18 cellular contexts compared by ENCODE assay signal in the genomic region with DNA sequence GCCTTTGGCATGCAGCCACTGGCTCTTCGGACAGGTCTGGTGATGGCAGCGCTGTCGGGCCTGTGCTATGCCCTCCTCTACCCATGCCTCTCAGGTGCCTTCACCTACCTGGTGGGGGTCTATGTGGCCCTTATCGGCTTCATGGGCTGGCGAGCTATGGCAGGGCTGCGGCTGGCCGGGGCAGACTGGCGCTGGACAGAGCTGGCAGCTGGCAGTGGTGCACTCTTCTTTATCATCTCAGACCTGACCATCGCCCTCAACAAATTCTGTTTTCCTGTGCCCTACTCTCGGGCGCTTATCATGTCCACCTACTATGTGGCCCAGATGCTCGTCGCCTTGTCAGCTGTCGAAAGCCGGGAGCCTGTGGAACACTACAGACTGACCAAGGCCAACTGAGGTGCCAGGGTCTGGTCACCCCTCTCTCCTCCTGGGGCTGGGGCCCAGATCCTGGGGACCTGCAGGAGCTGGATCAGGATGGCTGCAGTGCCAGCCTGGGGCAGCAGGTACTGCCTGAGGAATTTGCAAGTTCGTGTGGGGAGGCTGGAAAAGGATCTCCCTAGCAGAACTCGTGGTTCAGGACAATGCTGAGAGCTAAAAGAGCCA. TPM values are rescaled to one million over a fixed set of nuclear protein-coding genes. Genes with fewer than 3 reads are reported as not detected.
DNase-seq lines count a peak whose midpoint lies in the region; ATAC-seq, FAIRE-seq and TF ChIP-seq lines count a peak whose summit lies in the region.
"Had no signal": no experiment of that assay in that cellular context is flagged by ENCODE, and none has a peak within 500 bp of the region (broad histone marks: within the 10 kb centered on the region; RNA-seq: fewer than 3 reads in every experiment).

No MANE protein-coding gene starts in this region.

- CTCF ChIA-PET in CD4-positive, alpha-beta T cell (lab: Charles Lee) = interaction anchor here (0.8 kb wide), 1 partner anchor 20 kb away, joined by 3 read pairs; no protein-coding TSS in a partner anchor
- CTCF ChIA-PET in K562 (lab: Yijun Ruan, JAX; ENCODE audit: low intra/inter-chr PET ratio) = no interaction called here

- H2BK15ac ChIP-seq in mesenchymal stem cell (ENCODE audit: low read depth, poor library complexity, severe bottlenecking) = peak overlapping the region; percentile 38

- H3K14ac ChIP-seq in mesenchymal stem cell (ENCODE audit: low read length in 2 of 2) = no peak overlapping the region

- H3K79me1 ChIP-seq in mesenchymal stem cell (replicated peaks; ENCODE audit: low read length, poor library complexity, severe bottlenecking) = no peaks in the 10 kb centered on the region

- no peak overlapping the region for H4K8ac ChIP-seq in mesenchymal stem cell (ENCODE audit: low read length)

- no peak overlapping the region for H3K9ac ChIP-seq in K562 (ENCODE audit: insufficient read depth in 1 of 2, low read depth in 2 of 2, low read length in 2 of 2)
- H3K9ac ChIP-seq in mesenchymal stem cell (ENCODE audit: low read length) = no peak overlapping the region

- H3K18ac ChIP-seq in mesenchymal stem cell (ENCODE audit: low read depth in 1 of 2, low read length in 2 of 2) = no peak overlapping the region

- no peaks in the 10 kb centered on the region for H3K27me3 Mint-ChIP-seq in CD4-positive, alpha-beta T cell
- H3K27me3 Mint-ChIP-seq in progenitor cell of endocrine pancreas = peaks cover 14% of the 10 kb centered on the region

- H3K4ac ChIP-seq in mesenchymal stem cell (ENCODE audit: low read depth in 1 of 2, low read length in 2 of 2) = no peak overlapping the region

- no peaks in the 10 kb centered on the region for H3K79me2 ChIP-seq in K562 (ENCODE audit: control insufficient read depth, insufficient read depth, low read length)

- no peak for ATAC-seq in CD4-positive, alpha-beta T cell (ENCODE audit: poor library complexity)
- no peak for ATAC-seq in K562

- H3K4me3 ChIP-seq in K562 = no peak overlapping the region
- H3K4me3 ChIP-seq in mesenchymal stem cell (ENCODE audit: insufficient read depth in 1 of 2, low read depth in 1 of 2, low read length in 2 of 2) = no peak overlapping the region
- H3K4me3 ChIP-seq: HAP-1 had no signal

- H2BK120ac ChIP-seq in mesenchymal stem cell (ENCODE audit: low read depth, low read length) = no peak overlapping the region

- H3K36me3 Mint-ChIP-seq in CD4-positive, alpha-beta T cell (ENCODE audit: low read depth) = peaks cover 6% of the 10 kb centered on the region
- peaks cover 2% of the 10 kb centered on the region for H3K36me3 Mint-ChIP-seq in progenitor cell of endocrine pancreas (ENCODE audit: insufficient read depth)
- H3K36me3 Mint-ChIP-seq: CD4-positive, CD25-positive, alpha-beta regulatory T cell had no signal

- H3K4me1 ChIP-seq in K562 (replicated peaks in 1 of 2; ENCODE audit: control insufficient read depth in 2 of 2, insufficient read depth in 2 of 2, low read length in 2 of 2) = peaks cover 13 to 21% of the 10 kb centered on the region in 2 experiments
- peaks cover 24% of the 10 kb centered on the region for H3K4me1 ChIP-seq in mesenchymal stem cell (ENCODE audit: control insufficient read depth, insufficient read depth, low read depth, low read length)
- H3K4me1 ChIP-seq: HAP-1 had no signal

- H4K91ac ChIP-seq in mesenchymal stem cell (ENCODE audit: low read length) = peak overlapping the region; percentile 35

- 31% methylated on average over 17 of the region's 17 CpGs for WGBS in K562 (ENCODE audit: insufficient coverage, low coverage, missing lambda C conversion rate)
- WGBS in mesenchymal stem cell = 88% methylated on average over 17 of the region's 17 CpGs

- no peak for TF ChIP-seq CTCF in CD4-positive, alpha-beta T cell (IDR thresholded peaks at IDR 0.05)
- TF ChIP-seq CTCF in K562 (IDR thresholded peaks at IDR 0.05 in 2 of 3, conservative IDR thresholded peaks at IDR 0.05 in 1 of 3; ENCODE audit: insufficient read depth in 2 of 3, low read depth in 1 of 3, low read length in 3 of 3) (no peak), progenitor cell of endocrine pancreas (IDR thresholded peaks at IDR 0.05; ENCODE audit: unreplicated experiment) (no peak), GM13976 (IDR thresholded peaks at IDR 0.05; ENCODE audit: borderline replicate concordance, control extremely low read depth, extremely low read depth, insufficient read depth, missing control alignments) (no peak)

- no peaks in the 10 kb centered on the region; the same call in 1 of the 2 replicates for H4K20me1 ChIP-seq in K562 (replicated peaks; ENCODE audit: control insufficient read depth, insufficient read depth, low read length)

- no peaks in the 10 kb centered on the region for H3K9me3 Mint-ChIP-seq in CD4-positive, alpha-beta T cell
- no peaks in the 10 kb centered on the region for H3K9me3 Mint-ChIP-seq in progenitor cell of endocrine pancreas (ENCODE audit: low read depth)

- POLR2A ChIA-PET in CD4-positive, alpha-beta T cell (lab: Charles Lee) = interaction anchor here (1.2 kb wide), 1 partner anchor 21 kb away, joined by 3 read pairs; no protein-coding TSS in a partner anchor
- POLR2A ChIA-PET in K562 (lab: Yijun Ruan, JAX) = interaction anchor here (0.8 kb wide), 1 partner anchor 9 kb away, joined by 3 read pairs; no protein-coding TSS in a partner anchor

- TF ChIP-seq RAD21 in K562 (CRISPR knock-in tag; conservative IDR thresholded peaks at IDR 0.05 in 1 of 2, IDR thresholded peaks at IDR 0.05 in 1 of 2) = no peak

- H3K27ac ChIP-seq in CD4-positive, alpha-beta T cell (ENCODE audit: low read depth, low read length) = no peak overlapping the region
- H3K27ac ChIP-seq in K562 (ENCODE audit: extremely low read depth, low read depth, low read length) (no peak overlapping the region), mesenchymal stem cell (ENCODE audit: low read length, poor library complexity, severe bottlenecking) (no peak overlapping the region)
- H3K27ac ChIP-seq: BLaER1 treated with 17β-estradiol and CSF1 and Interleukin-3, amounts not matched to agents 10 nM and 100 nM had no signal

- no TSS peak for BruUV-seq in K562 (replicated peaks; lab: Mats Ljungman, UMichigan)

- no peaks in the 10 kb centered on the region for H3K27me3 ChIP-seq in CD4-positive, alpha-beta T cell (ENCODE audit: control insufficient read depth, insufficient read depth, low read length)
- H3K27me3 ChIP-seq in K562 (ENCODE audit: control insufficient read depth in 2 of 2, insufficient read depth in 2 of 2, low read length in 2 of 2) (peaks cover 2 to 32% of the 10 kb centered on the region in 2 experiments; a peak in 4 of 5 replicates), mesenchymal stem cell (ENCODE audit: control insufficient read depth in 1 of 2, insufficient read depth in 1 of 2, low read length in 2 of 2) (peaks cover 25 to 27% of the 10 kb centered on the region in 2 experiments)

- no peak overlapping the region for H2BK12ac ChIP-seq in mesenchymal stem cell (ENCODE audit: low read length in 2 of 2)

- H2AK5ac ChIP-seq in mesenchymal stem cell (ENCODE audit: low read length, severe bottlenecking) = no peak overlapping the region

- no peak overlapping the region for H2BK5ac ChIP-seq in mesenchymal stem cell (ENCODE audit: low read depth, low read length, poor library complexity, severe bottlenecking)

- TF ChIP-seq POLR2A in K562 (conservative IDR thresholded peaks at IDR 0.05) = no peak

- DNase-seq in CD4-positive, alpha-beta T cell = no peak
- DNase-seq in K562 (ENCODE audit: extremely low read depth in 1 of 4, low spot score in 3 of 4) (no peak), mesenchymal stem cell (no peak), progenitor cell of endocrine pancreas (ENCODE audit: low spot score, unreplicated experiment) (no peak), GM13976 (ENCODE audit: low spot score) (no peak), DMS 273 treated with DMSO at 0.1 percent for 48 hours (lab: John Stamatoyannopoulos, UW) (no peak), activated gamma-delta T cell treated with Interleukin-2 at 50 U/mL for 16 hours (no peak)
- DNase-seq: ACHN; Calu3; CD4-positive, CD25-positive, alpha-beta regulatory T cell; DMS79 had no signal

- intact Hi-C loops in CD4-positive, alpha-beta T cell (cut with DNase I, micrococcal nuclease) = loop anchor here in 1 of 2 experiments (2.0 to 10.0 kb wide), 3 partner anchors 65 to 687 kb away; a partner anchor contains a TSS
- intact Hi-C loops in K562 (cut with micrococcal nuclease) = no loop called here

- no peak for FAIRE-seq in K562 (lab: Jason Lieb, UNC)
- FAIRE-seq: G401.6, GM12891, H1 had no signal

- no peak overlapping the region for H3K23ac ChIP-seq in mesenchymal stem cell (ENCODE audit: low read length in 2 of 2)

- H3K36me3 ChIP-seq in K562 (ENCODE audit: control insufficient read depth, insufficient read depth, low read length) (no peaks in the 10 kb centered on the region), mesenchymal stem cell (ENCODE audit: control insufficient read depth in 1 of 2, insufficient read depth in 2 of 2, low read depth in 1 of 2, low read length in 2 of 2) (peaks cover 0 to 14% of the 10 kb centered on the region in 2 experiments)
- H3K36me3 ChIP-seq: HAP-1 had no signal

- peaks cover 29% of the 10 kb centered on the region for H3K4me1 Mint-ChIP-seq in CD4-positive, alpha-beta T cell (ENCODE audit: low read depth)
- peaks cover 15% of the 10 kb centered on the region for H3K4me1 Mint-ChIP-seq in progenitor cell of endocrine pancreas (ENCODE audit: low read depth)

- H3K9me1 ChIP-seq in K562 (ENCODE audit: control insufficient read depth, insufficient read depth, low read length) = no peaks in the 10 kb centered on the region

- no peak overlapping the region for H3K4me2 ChIP-seq in K562 (ENCODE audit: insufficient read depth, low read length)
- H3K4me2 ChIP-seq in mesenchymal stem cell (ENCODE audit: low read length, poor library complexity, severe bottlenecking) = no peak overlapping the region

- in situ Hi-C loops in K562 (cut with MboI) (no loop called here), GM13976 (cut with MboI; ENCODE audit: low sequenced_read_pairs, unreplicated experiment) (no loop called here)

- H3K27ac Mint-ChIP-seq in CD4-positive, alpha-beta T cell = no peak overlapping the region
- H3K27ac Mint-ChIP-seq in progenitor cell of endocrine pancreas = peak overlapping the region; percentile 79

- no peak overlapping the region for H2AFZ ChIP-seq in K562 (ENCODE audit: low read depth, low read length)
- no peak overlapping the region for H2AFZ ChIP-seq in mesenchymal stem cell (ENCODE audit: low read depth, low read length)

- H3K4me3 Mint-ChIP-seq in CD4-positive, alpha-beta T cell = peak overlapping the region; percentile 27
- no peak overlapping the region for H3K4me3 Mint-ChIP-seq in progenitor cell of endocrine pancreas (ENCODE audit: low read depth)

- H3K9me3 ChIP-seq in CD4-positive, alpha-beta T cell (ENCODE audit: control insufficient read depth, low read length) = no peaks in the 10 kb centered on the region
- H3K9me3 ChIP-seq in K562 (replicated peaks; ENCODE audit: control insufficient read depth, insufficient read depth, low read depth, low read length) = no peaks in the 10 kb centered on the region
- no peaks in the 10 kb centered on the region for H3K9me3 ChIP-seq in mesenchymal stem cell (ENCODE audit: control insufficient read depth, low read length)
- H3K9me3 ChIP-seq: BLaER1 treated with 17β-estradiol and CSF1 and Interleukin-3, amounts not matched to agents 10 nM and 100 nM; HAP-1 had no signal

- TF ChIP-seq EP300 in K562 (IDR thresholded peaks at IDR 0.05; ENCODE audit: low read length) = no peak

RNA-seq across cellular contexts. Expression of a gene that starts 3.1 kb away (rescaled TPM):
- total RNA-seq in CD4-positive, alpha-beta T cell = 1 to 10 TPM; 8.0 to 8.5 TPM
- total RNA-seq in K562 (2011; cell fraction: chromatin; rRNA removed; ENCODE audit: low replicate concordance) = 1.1 and 2.2 TPM in 2 replicates
- total RNA-seq in K562 (2011; cell fraction: nucleolus; rRNA removed) = 2.1 and 3.0 TPM in 2 replicates
- total RNA-seq in K562 (2011; cell fraction: nucleoplasm; rRNA removed) = 2.1 and 2.3 TPM in 2 replicates
- 0.45 and 1.0 TPM in 2 replicates for total RNA-seq in K562 (2014; rRNA removed)
- 0.22 and 0.25 TPM in 2 replicates for total RNA-seq in K562 (2014; rRNA removed; fragmentation: Illumina TruSeq; extraction: Trizol)
- total RNA-seq in K562 (2015; rRNA removed; fragmentation: Illumina TruSeq; extraction: Trizol) = 0.11 and 0.22 TPM in 2 replicates
- total RNA-seq in K562 (2021) = 0.74 and 1.3 TPM in 2 replicates
- polyA plus RNA-seq in K562 (2011; rRNA removed) = 0.27 and 0.52 TPM in 2 replicates
- 0.16 and 1.2 TPM in 2 replicates for polyA plus RNA-seq in K562 (2011; cell fraction: cytosol; rRNA removed)
- polyA plus RNA-seq in K562 (2011; cell fraction: nucleus; rRNA removed) = 0.51 and 1.3 TPM in 2 replicates
- 0.57 and 1.2 TPM in 2 replicates for polyA plus RNA-seq in K562 (2012)
- 0.39 and 0.78 TPM in 2 replicates for polyA plus RNA-seq in K562 (2014; fragmentation: Illumina TruSeq; extraction: Trizol)
- polyA plus RNA-seq in K562 (2014; fragmentation: Nextera tagmentation; extraction: Ambion mirVana) = not detected
- polyA plus RNA-seq in K562 (2014; rRNA removed) = 0.27 and 0.40 TPM in 2 replicates
- polyA minus RNA-seq in K562 (2011; rRNA and poly(A)+ RNA removed) = 0.60 and 0.88 TPM in 2 replicates
- not detected in 2 replicates for polyA minus RNA-seq in K562 (2011; cell fraction: cytosol; rRNA and poly(A)+ RNA removed)
- 1.6 and 3.4 TPM in 2 replicates for polyA minus RNA-seq in K562 (2011; cell fraction: nucleus; rRNA and poly(A)+ RNA removed)
- polyA plus RNA-seq in mesenchymal stem cell (2013, experiment 1 of 2) = 0.86 TPM
- polyA plus RNA-seq in mesenchymal stem cell (2013, experiment 2 of 2) = 1.2 TPM
- total RNA-seq in progenitor cell of endocrine pancreas = 6.1 and 7.9 TPM in 2 replicates

RNA-seq across cellular contexts. Expression of a gene that starts 24.3 kb away (rescaled TPM):
- 1 to 10 TPM; 4.0 to 5.0 TPM for total RNA-seq in CD4-positive, alpha-beta T cell
- total RNA-seq in K562 (2011; cell fraction: chromatin; rRNA removed; ENCODE audit: low replicate concordance) = not detected in 2 replicates
- not detected in 2 replicates for total RNA-seq in K562 (2011; cell fraction: nucleolus; rRNA removed)
- total RNA-seq in K562 (2011; cell fraction: nucleoplasm; rRNA removed) = not detected in 2 replicates
- total RNA-seq in K562 (2014; rRNA removed) (not detected in 2 replicates), K562 (2014; rRNA removed; fragmentation: Illumina TruSeq; extraction: Trizol) (not detected in 2 replicates), K562 (2015; rRNA removed; fragmentation: Illumina TruSeq; extraction: Trizol) (not detected in 2 replicates), K562 (2021) (not detected in 2 replicates), progenitor cell of endocrine pancreas (0.44 and 1.3 TPM in 2 replicates)
- polyA plus RNA-seq in K562 (2011; rRNA removed) (not detected in 2 replicates), K562 (2014; fragmentation: Illumina TruSeq; extraction: Trizol) (not detected in 2 replicates), K562 (2014; fragmentation: Nextera tagmentation; extraction: Ambion mirVana) (not detected), K562 (2014; rRNA removed) (not detected in 2 replicates)
- not detected in 2 replicates for polyA plus RNA-seq in K562 (2011; cell fraction: cytosol; rRNA removed)
- polyA plus RNA-seq in K562 (2011; cell fraction: nucleus; rRNA removed) = not detected in 2 replicates
- 0.33 TPM in 1 of 2 replicates, not detected in the other for polyA plus RNA-seq in K562 (2012)
- not detected in 2 replicates for polyA minus RNA-seq in K562 (2011; rRNA and poly(A)+ RNA removed)
- polyA minus RNA-seq in K562 (2011; cell fraction: cytosol; rRNA and poly(A)+ RNA removed) = not detected in 2 replicates
- polyA minus RNA-seq in K562 (2011; cell fraction: nucleus; rRNA and poly(A)+ RNA removed) = not detected in 2 replicates
- not detected for polyA plus RNA-seq in mesenchymal stem cell (2013, experiment 1 of 2)
- not detected for polyA plus RNA-seq in mesenchymal stem cell (2013, experiment 2 of 2)
- total RNA-seq: A172, Calu3, H1, HT1080 had no signal
